In genomic region chr17:82001657-82002056, GRCh38 we compare ENCODE assay signal across 17 cellular contexts. TPM values are rescaled to one million over a fixed set of nuclear protein-coding genes. Genes with fewer than 3 reads are reported as not detected.
A peak's percentile ranks its signal among the peaks of the same experiment; 100 is the strongest.
DNase-seq lines count a peak whose midpoint lies in the region; ATAC-seq lines count a peak whose summit lies in the region.
"Had no signal": no experiment of that assay in that cellular context is flagged by ENCODE, and none has a peak within 500 bp of the region (broad histone marks: within the 10 kb centered on the region; RNA-seq: fewer than 3 reads in every experiment).

No MANE protein-coding gene starts in this region.

- CTCF ChIA-PET in CD4-positive, alpha-beta memory T cell (lab: Charles Lee; ENCODE audit: partially characterized antibody): interaction anchor here (0.6 kb wide), 1 partner anchor 24 kb away, joined by 4 read pairs; no protein-coding TSS in a partner anchor

- H2AK5ac ChIP-seq in trophoblast cell (ENCODE audit: low read length): peak overlapping the region; percentile 60

- H3K14ac ChIP-seq in trophoblast cell (ENCODE audit: low read length): no peak overlapping the region

- no peak overlapping the region for H2BK120ac ChIP-seq in trophoblast cell (ENCODE audit: insufficient read depth, low read length, poor library complexity)

- H3K4me1 Mint-ChIP-seq in stimulated activated naive CD8-positive, alpha-beta T cell treated with anti-CD3 and anti-CD28 coated beads, Interleukin-15, amount 100 ng/mL, for 72 hours: no peaks in the 10 kb centered on the region
- H3K4me1 Mint-ChIP-seq in CD4-positive, alpha-beta memory T cell: peaks cover 0 to 1% (median 0%) of the 10 kb centered on the region in 4 donors

- H3K79me1 ChIP-seq in trophoblast cell (ENCODE audit: low read length): peaks cover 26% of the 10 kb centered on the region

- H2AFZ ChIP-seq in trophoblast cell (ENCODE audit: insufficient read depth, low read length, poor library complexity): no peak overlapping the region

- H3K4me3 Mint-ChIP-seq in stimulated activated naive CD8-positive, alpha-beta T cell treated with anti-CD3 and anti-CD28 coated beads, Interleukin-15, amount 100 ng/mL, for 72 hours: no peak overlapping the region
- H3K4me3 Mint-ChIP-seq in CD4-positive, alpha-beta memory T cell: no peak overlapping the region
- H3K4me3 Mint-ChIP-seq: CD8-positive, alpha-beta T cell; HFFc6 had no signal

- H3K4me3 ChIP-seq in SJCRH30 (peak overlapping the region; percentile 42), trophoblast cell (ENCODE audit: low read depth, low read length) (no peak overlapping the region)
- H3K4me3 ChIP-seq in CD4-positive, alpha-beta memory T cell (ENCODE audit: low read length in 2 of 2): no peak overlapping the region
- H3K4me3 ChIP-seq: HAP-1 had no signal

- no peaks in the 10 kb centered on the region for H3K27me3 ChIP-seq in SJCRH30
- H3K27me3 ChIP-seq in trophoblast cell (ENCODE audit: insufficient read depth, low read length): no peaks in the 10 kb centered on the region
- no peaks in the 10 kb centered on the region for H3K27me3 ChIP-seq in CD4-positive, alpha-beta memory T cell (ENCODE audit: insufficient read depth, low read length)

- peak overlapping the region; percentile 40 to 48 for H3K27ac Mint-ChIP-seq in stimulated activated naive CD8-positive, alpha-beta T cell treated with anti-CD3 and anti-CD28 coated beads, Interleukin-15, amount 100 ng/mL, for 72 hours
- H3K27ac Mint-ChIP-seq in CD4-positive, alpha-beta memory T cell: no peak overlapping the region
- H3K27ac Mint-ChIP-seq: CD8-positive, alpha-beta T cell; HFFc6 had no signal

- H3K18ac ChIP-seq in trophoblast cell (ENCODE audit: low read length): no peak overlapping the region

- H2BK12ac ChIP-seq in trophoblast cell (ENCODE audit: low read length): peak overlapping the region; percentile 23

- H3K23ac ChIP-seq in trophoblast cell (ENCODE audit: low read length): no peak overlapping the region

- no peak overlapping the region for H4K12ac ChIP-seq in trophoblast cell (ENCODE audit: low read depth, low read length)

- no peak for DNase-seq in stimulated activated naive CD8-positive, alpha-beta T cell treated with anti-CD3 and anti-CD28 coated beads, Interleukin-15, amount 100 ng/mL, for 72 hours
- no peak for DNase-seq in stimulated activated naive CD8-positive, alpha-beta T cell treated with anti-CD3 and anti-CD28 coated beads, Interleukin-15, Interleukin-2, amounts not matched to agents 100 U/mL and 50 U/mL, for 24 hours
- DNase-seq in SJCRH30: no peak
- DNase-seq in trophoblast cell: no peak
- no peak for DNase-seq in CD4-positive, alpha-beta memory T cell
- DNase-seq in NCI-H2107 treated with DMSO at 0.1 percent for 48 hours (lab: John Stamatoyannopoulos, UW; ENCODE audit: unreplicated experiment): no peak
- DNase-seq: ACHN; CD8-positive, alpha-beta T cell; COR-L47; GF-D8; HFFc6; KBM-7 had no signal

- H3K79me2 ChIP-seq in trophoblast cell (ENCODE audit: control insufficient read depth, insufficient read depth, low read length, poor library complexity): peaks cover 6% of the 10 kb centered on the region

- no peak overlapping the region for H3K4ac ChIP-seq in trophoblast cell (ENCODE audit: low read depth, low read length)

- H3K27me3 Mint-ChIP-seq in stimulated activated naive CD8-positive, alpha-beta T cell treated with anti-CD3 and anti-CD28 coated beads, Interleukin-15, amount 100 ng/mL, for 72 hours: no peaks in the 10 kb centered on the region
- H3K27me3 Mint-ChIP-seq in CD4-positive, alpha-beta memory T cell: no peaks in the 10 kb centered on the region

- no peaks in the 10 kb centered on the region for H3K9me3 Mint-ChIP-seq in stimulated activated naive CD8-positive, alpha-beta T cell treated with anti-CD3 and anti-CD28 coated beads, Interleukin-15, amount 100 ng/mL, for 72 hours
- no peaks in the 10 kb centered on the region for H3K9me3 Mint-ChIP-seq in CD4-positive, alpha-beta memory T cell
- H3K9me3 Mint-ChIP-seq: CD8-positive, alpha-beta T cell; HFFc6 had no signal

- no peak overlapping the region for H3K4me2 ChIP-seq in trophoblast cell (ENCODE audit: low read length)

- H4K91ac ChIP-seq in trophoblast cell (ENCODE audit: low read depth, low read length): no peak overlapping the region

- H3K4me1 ChIP-seq in SJCRH30 (peaks cover 38% of the 10 kb centered on the region), trophoblast cell (ENCODE audit: control insufficient read depth in 1 of 2, insufficient read depth in 2 of 2, low read length in 2 of 2) (peaks cover 26 to 35% of the 10 kb centered on the region in 2 experiments)
- H3K4me1 ChIP-seq in CD4-positive, alpha-beta memory T cell (ENCODE audit: insufficient read depth, low read length): no peaks in the 10 kb centered on the region
- H3K4me1 ChIP-seq: HAP-1 had no signal

- H3K27ac ChIP-seq in SJCRH30 (peak overlapping the region; percentile 44), trophoblast cell (ENCODE audit: low read depth, low read length) (no peak overlapping the region)
- H3K27ac ChIP-seq in CD4-positive, alpha-beta memory T cell (ENCODE audit: low read depth, low read length): no peak overlapping the region
- H3K27ac ChIP-seq: C4-2B, HL-60 had no signal

- H3K9me3 ChIP-seq in SJCRH30 (replicated peaks) (no peaks in the 10 kb centered on the region), trophoblast cell (ENCODE audit: insufficient read depth, low read depth, low read length) (peaks cover 5% of the 10 kb centered on the region)
- H3K9me3 ChIP-seq in CD4-positive, alpha-beta memory T cell (ENCODE audit: control insufficient read depth in 1 of 2, low read length in 2 of 2): no peaks in the 10 kb centered on the region
- H3K9me3 ChIP-seq: HAP-1 had no signal

- no peaks in the 10 kb centered on the region for H3K36me3 ChIP-seq in SJCRH30
- peaks cover 4% of the 10 kb centered on the region in 2 experiments for H3K36me3 ChIP-seq in trophoblast cell (ENCODE audit: control insufficient read depth in 1 of 2, insufficient read depth in 2 of 2, low read length in 2 of 2)
- H3K36me3 ChIP-seq in CD4-positive, alpha-beta memory T cell (ENCODE audit: insufficient read depth, low read length): no peaks in the 10 kb centered on the region
- H3K36me3 ChIP-seq: HAP-1 had no signal

- POLR2A ChIA-PET in CD4-positive, alpha-beta memory T cell (lab: Charles Lee; ENCODE audit: partially characterized antibody): no interaction called here

- H2BK5ac ChIP-seq in trophoblast cell (ENCODE audit: low read depth, low read length, poor library complexity): no peak overlapping the region

- intact Hi-C loops in CD4-positive, alpha-beta memory T cell (cut with micrococcal nuclease): no loop called here

- ATAC-seq in stimulated activated naive CD8-positive, alpha-beta T cell treated with anti-CD3 and anti-CD28 coated beads, Interleukin-15, amount 100 ng/mL, for 72 hours: no peak
- ATAC-seq in stimulated activated naive CD8-positive, alpha-beta T cell treated with anti-CD3 and anti-CD28 coated beads, Interleukin-15, Interleukin-2, amounts not matched to agents 100 U/mL and 50 U/mL, for 24 hours: no peak
- ATAC-seq in HG03095 (IDR thresholded peaks at IDR 0.05; ENCODE audit: unreplicated experiment): no peak
- ATAC-seq: CD8-positive, alpha-beta T cell had no signal

- H3K36me3 Mint-ChIP-seq in CD4-positive, alpha-beta memory T cell: peaks cover 2 to 4% of the 10 kb centered on the region in 2 donors

- H3K9ac ChIP-seq in trophoblast cell (ENCODE audit: low read length): no peak overlapping the region

- H4K8ac ChIP-seq in trophoblast cell (ENCODE audit: low read depth, low read length): no peak overlapping the region

- WGBS in trophoblast cell (ENCODE audit: extremely low coverage, insufficient coverage, insufficient read length): no CpG with 5 or more reads among the region's 13 CpGs

RNA-seq across cellular contexts. Expression of gene CENPX, which starts 21.0 kb away (rescaled TPM):
- total RNA-seq in SJCRH30 (2014; rRNA removed; shearing (Covaris generic)): 116 and 136 TPM in 2 replicates
- polyA plus RNA-seq in trophoblast cell (2013): 38.1 and 38.7 TPM in 2 replicates
- 10 to 100 TPM; 33.4 to 35.4 TPM for total RNA-seq in CD4-positive, alpha-beta memory T cell
- 10 to 100 TPM; 37.9 to 70.8 TPM for polyA plus RNA-seq in CD4-positive, alpha-beta memory T cell

RNA-seq across cellular contexts. Expression of gene LRRC45, which starts 21.4 kb away (rescaled TPM):
- total RNA-seq in SJCRH30 (2014; rRNA removed; shearing (Covaris generic)): 17.3 and 21.3 TPM in 2 replicates
- 7.2 and 7.3 TPM in 2 replicates for polyA plus RNA-seq in trophoblast cell (2013)
- total RNA-seq in CD4-positive, alpha-beta memory T cell: 10 to 100 TPM; 18.0 to 18.7 TPM
- 1 to 10 TPM; 5.7 to 8.2 TPM for polyA plus RNA-seq in CD4-positive, alpha-beta memory T cell

RNA-seq across cellular contexts. Expression of gene ASPSCR1, which starts 24.2 kb away (rescaled TPM):
- 40.6 and 42.6 TPM in 2 replicates for total RNA-seq in SJCRH30 (2014; rRNA removed; shearing (Covaris generic))
- 12.8 and 13.1 TPM in 2 replicates for polyA plus RNA-seq in trophoblast cell (2013)
- 10 to 100 TPM; 40.4 to 40.6 TPM for total RNA-seq in CD4-positive, alpha-beta memory T cell
- 10 to 100 TPM; 25.1 to 36.7 TPM for polyA plus RNA-seq in CD4-positive, alpha-beta memory T cell

RNA-seq across cellular contexts. Expression of gene RAC3, which starts 29.8 kb away (rescaled TPM):
- total RNA-seq in SJCRH30 (2014; rRNA removed; shearing (Covaris generic)): 17.9 and 20.8 TPM in 2 replicates
- 24.0 and 25.6 TPM in 2 replicates for polyA plus RNA-seq in trophoblast cell (2013)
- 1 to 10 TPM in 1 of 2 experiments, under 1 TPM in 1; 0.86 to 2.3 TPM for total RNA-seq in CD4-positive, alpha-beta memory T cell
- polyA plus RNA-seq in CD4-positive, alpha-beta memory T cell: under 1 TPM in 1 of 2 donors, not detected in 1; 0.44 TPM
- total RNA-seq: A172 had no signal

RNA-seq across cellular contexts. Expression of gene DCXR, which starts 35.8 kb away (rescaled TPM):
- 110 and 112 TPM in 2 replicates for total RNA-seq in SJCRH30 (2014; rRNA removed; shearing (Covaris generic))
- polyA plus RNA-seq in trophoblast cell (2013): 47.4 and 49.9 TPM in 2 replicates
- total RNA-seq in CD4-positive, alpha-beta memory T cell: 10 to 100 TPM; 65.9 to 68.2 TPM
- 100 to 1,000 TPM; 118 to 164 TPM for polyA plus RNA-seq in CD4-positive, alpha-beta memory T cell

Comparison
In these comparisons a context has a peak if more than half of its experiments do, and no peak if none do; other contexts are left out.
1. H3K27ac Mint-ChIP-seq: peak in stimulated activated naive CD8-positive, alpha-beta T cell treated with anti-CD3 and anti-CD28 coated beads, Interleukin-15, amount 100 ng/mL, for 72 hours (2 of 2); none in CD4-positive, alpha-beta memory T cell (0 of 7).